ENCODE assay signal across 1 cellular context in genomic region chr7:27188666-27189559, GRCh38.
TF ChIP-seq lines count a peak whose summit lies in the region.

No MANE protein-coding gene starts in this region.

TF ChIP-seq in IMR-90, 13 proteins besides CTCF, POLR2A, EP300 and RAD21 (continued from another document):
- TF ChIP-seq MXI1 (IDR thresholded peaks at IDR 0.05; ENCODE audit: borderline replicate concordance, low read depth, low read length) (no peak), NFE2L2 (IDR thresholded peaks at IDR 0.05; ENCODE audit: low read depth, low read length) (no peak)
